In the genomic region with DNA sequence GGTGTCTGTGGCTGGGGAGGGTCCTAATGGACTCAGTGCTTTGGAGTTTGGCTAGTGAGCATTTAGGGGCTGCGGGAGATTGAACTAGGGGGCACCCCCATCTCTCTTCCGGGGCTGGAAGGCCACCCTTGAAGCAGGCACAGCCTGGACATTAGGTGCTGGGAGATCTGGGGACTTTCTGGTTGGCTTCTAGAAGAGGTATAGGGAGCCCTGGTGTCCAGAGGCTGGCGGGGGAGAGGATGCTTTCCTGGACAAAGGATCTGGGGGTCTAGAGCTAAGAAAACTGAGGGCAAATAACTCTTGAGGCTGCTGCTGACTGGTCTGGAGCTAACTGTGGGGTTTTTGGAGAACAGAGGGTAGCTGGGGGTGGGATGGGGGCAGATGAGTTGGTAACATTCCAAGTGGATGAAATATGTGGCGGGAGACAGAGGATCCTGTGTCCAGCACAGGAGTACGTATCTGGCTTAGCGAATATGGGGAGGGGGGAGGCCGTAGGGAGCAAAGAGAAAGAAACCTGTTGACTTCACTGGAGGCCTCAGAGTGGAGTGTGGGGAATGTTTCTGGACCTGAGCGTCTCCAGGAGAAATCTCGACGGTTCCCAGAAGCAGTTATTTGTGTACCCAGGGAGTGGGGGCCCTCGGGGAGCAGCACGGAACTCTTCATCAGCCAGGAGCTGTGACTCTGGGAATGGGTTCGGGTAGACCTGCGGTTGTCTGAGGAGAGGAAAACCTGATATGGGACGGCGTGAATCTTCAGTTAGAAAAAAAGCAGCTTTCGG, we compare ENCODE assay signal across 8 cellular contexts. TPM values are rescaled to one million over a fixed set of nuclear protein-coding genes. Genes with fewer than 3 reads are reported as not detected.
DNase-seq lines count a peak whose midpoint lies in the region; ATAC-seq and TF ChIP-seq lines count a peak whose summit lies in the region.

No MANE protein-coding gene starts in this region.

- H3K36me3 Mint-ChIP-seq in activated CD8-positive, alpha-beta T cell treated with anti-CD3 and anti-CD28 coated beads, Interleukin-2, amount 10 ng/mL, durations not matched to agents 7 days and 5 days (ENCODE audit: low read depth) = peaks cover 41% of the 10 kb centered on the region
- peaks cover 5% of the 10 kb centered on the region for H3K36me3 Mint-ChIP-seq in progenitor cell of endocrine pancreas (ENCODE audit: insufficient read depth)

- peak overlapping the region; percentile 82 for H3K4me3 Mint-ChIP-seq in activated CD8-positive, alpha-beta T cell treated with anti-CD3 and anti-CD28 coated beads, Interleukin-2, amount 10 ng/mL, durations not matched to agents 7 days and 5 days
- H3K4me3 Mint-ChIP-seq in progenitor cell of endocrine pancreas (ENCODE audit: low read depth) = peak overlapping the region; percentile 94

- POLR2A ChIA-PET in activated CD8-positive, alpha-beta T cell treated with anti-CD3 and anti-CD28 coated beads, Interleukin-2, amount 10 ng/mL, durations not matched to agents 7 days and 5 days (lab: Charles Lee) = interaction anchor here (0.6 to 6.9 kb wide), 7 partner anchors 9 to 149 kb away, joined by 3 to 105 read pairs (median 5); a partner anchor contains a TSS

- H3K9me3 Mint-ChIP-seq in activated CD8-positive, alpha-beta T cell treated with anti-CD3 and anti-CD28 coated beads, Interleukin-2, amount 10 ng/mL, durations not matched to agents 7 days and 5 days (ENCODE audit: insufficient read depth) = no peaks in the 10 kb centered on the region
- H3K9me3 Mint-ChIP-seq in progenitor cell of endocrine pancreas (ENCODE audit: low read depth) = no peaks in the 10 kb centered on the region

- TF ChIP-seq CTCF in fibroblast of pulmonary artery (IDR thresholded peaks at IDR 0.05; ENCODE audit: low read length, missing control alignments) (no peak), progenitor cell of endocrine pancreas (IDR thresholded peaks at IDR 0.05; ENCODE audit: unreplicated experiment) (no peak)

- no peaks in the 10 kb centered on the region for H3K27me3 Mint-ChIP-seq in activated CD8-positive, alpha-beta T cell treated with anti-CD3 and anti-CD28 coated beads, Interleukin-2, amount 10 ng/mL, durations not matched to agents 7 days and 5 days (ENCODE audit: low read depth)
- no peaks in the 10 kb centered on the region for H3K27me3 Mint-ChIP-seq in progenitor cell of endocrine pancreas

- ATAC-seq in activated CD8-positive, alpha-beta T cell treated with anti-CD3 and anti-CD28 coated beads, Interleukin-2, amount 10 ng/mL, durations not matched to agents 7 days and 5 days = no peak
- no peak for ATAC-seq in HG03139 (IDR thresholded peaks at IDR 0.05; ENCODE audit: unreplicated experiment)
- ATAC-seq in GM18909 (IDR thresholded peaks at IDR 0.05; ENCODE audit: poor library complexity, unreplicated experiment) = no peak
- ATAC-seq in HG03354 (IDR thresholded peaks at IDR 0.05; ENCODE audit: poor library complexity, severe bottlenecking, unreplicated experiment) = no peak

- CTCF ChIA-PET in activated CD8-positive, alpha-beta T cell treated with anti-CD3 and anti-CD28 coated beads, Interleukin-2, amount 10 ng/mL, durations not matched to agents 7 days and 5 days (lab: Charles Lee) = interaction anchor here (1.3 to 8.2 kb wide), 2 partner anchors 32 to 39 kb away, joined by 4 to 138 read pairs; no protein-coding TSS in a partner anchor

- peaks cover 44% of the 10 kb centered on the region for H3K4me1 Mint-ChIP-seq in activated CD8-positive, alpha-beta T cell treated with anti-CD3 and anti-CD28 coated beads, Interleukin-2, amount 10 ng/mL, durations not matched to agents 7 days and 5 days (ENCODE audit: low read depth)
- peaks cover 25% of the 10 kb centered on the region for H3K4me1 Mint-ChIP-seq in progenitor cell of endocrine pancreas (ENCODE audit: low read depth)

- peak overlapping the region; percentile 75 for H3K4me3 ChIP-seq in fibroblast of pulmonary artery (replicated peaks; ENCODE audit: low read depth, low read length)

- peak overlapping the region; percentile 99 for H3K27ac Mint-ChIP-seq in activated CD8-positive, alpha-beta T cell treated with anti-CD3 and anti-CD28 coated beads, Interleukin-2, amount 10 ng/mL, durations not matched to agents 7 days and 5 days
- H3K27ac Mint-ChIP-seq in progenitor cell of endocrine pancreas = peak overlapping the region; percentile 100

- DNase-seq in AG08395 (ENCODE audit: low spot score) (peak; percentile 13), HCEC 1CT (peak; percentile 14), fibroblast of pulmonary artery (ENCODE audit: low read depth) (peak; percentile 26), progenitor cell of endocrine pancreas (ENCODE audit: low spot score, unreplicated experiment) (no peak)
- DNase-seq in activated CD8-positive, alpha-beta T cell treated with anti-CD3 and anti-CD28 coated beads, Interleukin-2, amount 10 ng/mL, durations not matched to agents 7 days and 5 days = no peak

RNA-seq across cellular contexts. Expression of a gene that starts 1.4 kb away (rescaled TPM):
- total RNA-seq in activated CD8-positive, alpha-beta T cell treated with anti-CD3 and anti-CD28 coated beads, Interleukin-2, amount 10 ng/mL, durations not matched to agents 7 days and 5 days = 100 to 1,000 TPM; 332 to 340 TPM
- 256 and 259 TPM in 2 replicates for total RNA-seq in progenitor cell of endocrine pancreas

RNA-seq across cellular contexts. Expression of a gene that starts 44.4 kb away (rescaled TPM):
- 10 to 100 TPM; 33.5 to 36.1 TPM for total RNA-seq in activated CD8-positive, alpha-beta T cell treated with anti-CD3 and anti-CD28 coated beads, Interleukin-2, amount 10 ng/mL, durations not matched to agents 7 days and 5 days
- total RNA-seq in progenitor cell of endocrine pancreas = 44.9 and 46.5 TPM in 2 replicates

RNA-seq across cellular contexts. Expression of a gene that starts 46.5 kb away (rescaled TPM):
- not detected for total RNA-seq in activated CD8-positive, alpha-beta T cell treated with anti-CD3 and anti-CD28 coated beads, Interleukin-2, amount 10 ng/mL, durations not matched to agents 7 days and 5 days
- total RNA-seq in progenitor cell of endocrine pancreas = 14.8 and 15.7 TPM in 2 replicates

Comparison
In these comparisons a context has a peak if more than half of its experiments do, and no peak if none do; other contexts are left out.
1. DNase-seq: peak in AG08395 (single experiment), HCEC 1CT (single experiment) and fibroblast of pulmonary artery (single experiment); none in activated CD8-positive, alpha-beta T cell treated with anti-CD3 and anti-CD28 coated beads, Interleukin-2, amount 10 ng/mL, durations not matched to agents 7 days and 5 days (single experiment) and progenitor cell of endocrine pancreas (single experiment).
2. RNA of a gene that starts 46.5 kb away (total RNA-seq): 14.8 to 15.7 TPM in progenitor cell of endocrine pancreas; not detected in activated CD8-positive, alpha-beta T cell treated with anti-CD3 and anti-CD28 coated beads, Interleukin-2, amount 10 ng/mL, durations not matched to agents 7 days and 5 days; every median in the first group is over 10 times any median in the second.